Comparison of ENCODE assay signal across 22 cellular contexts in genomic region chr13:21361123-21361522, GRCh38.
"Had no signal": no experiment of that assay in that cellular context is flagged by ENCODE, and none has a peak within 500 bp of the region (broad histone marks: within the 10 kb centered on the region; RNA-seq: fewer than 3 reads in every experiment).

No MANE protein-coding gene starts in this region.

- FAIRE-seq: colon, endothelial cell of umbilical vein, islet of Langerhans, keratinocyte had no signal

- H3K27me3 ChIP-seq: dorsolateral prefrontal cortex, esophagus squamous epithelium, gastrocnemius medialis, heart right ventricle, left lung had no signal

- H3K36me3 ChIP-seq: esophagus squamous epithelium, gastrocnemius medialis, heart right ventricle, left lung, lower lobe of right lung had no signal

- H3K4me1 ChIP-seq: esophagus squamous epithelium, gastrocnemius medialis, heart right ventricle, left lung, lower lobe of right lung had no signal

- DNase-seq: dermis blood vessel endothelial cell; dorsolateral prefrontal cortex; effector CD4-positive, alpha-beta T cell; effector memory CD4-positive, alpha-beta T cell; esophagus squamous epithelium; foreskin fibroblast; foreskin melanocyte; gastrocnemius medialis; glutamatergic neuron; heart right ventricle; hippocampal formation; left cardiac atrium; left lung; left ventricle myocardium superior; lower lobe of right lung; mesenchymal stem cell; midbrain had no signal

- H3K27ac ChIP-seq: coronary artery, dorsolateral prefrontal cortex, esophagus squamous epithelium, gastrocnemius medialis, heart right ventricle, left lung, lower lobe of right lung had no signal

- H3K9me3 ChIP-seq: gastrocnemius medialis, left lung, lower lobe of right lung had no signal

- ATAC-seq: gastrocnemius medialis, heart right ventricle, left cardiac atrium, left lung, left ventricle myocardium superior, lower lobe of right lung had no signal

- H3K4me3 ChIP-seq: coronary artery, dorsolateral prefrontal cortex, esophagus squamous epithelium, gastrocnemius medialis, heart right ventricle, left lung, lower lobe of right lung had no signal
